Comparison of ENCODE assay signal across 8 cellular contexts in the genomic region with DNA sequence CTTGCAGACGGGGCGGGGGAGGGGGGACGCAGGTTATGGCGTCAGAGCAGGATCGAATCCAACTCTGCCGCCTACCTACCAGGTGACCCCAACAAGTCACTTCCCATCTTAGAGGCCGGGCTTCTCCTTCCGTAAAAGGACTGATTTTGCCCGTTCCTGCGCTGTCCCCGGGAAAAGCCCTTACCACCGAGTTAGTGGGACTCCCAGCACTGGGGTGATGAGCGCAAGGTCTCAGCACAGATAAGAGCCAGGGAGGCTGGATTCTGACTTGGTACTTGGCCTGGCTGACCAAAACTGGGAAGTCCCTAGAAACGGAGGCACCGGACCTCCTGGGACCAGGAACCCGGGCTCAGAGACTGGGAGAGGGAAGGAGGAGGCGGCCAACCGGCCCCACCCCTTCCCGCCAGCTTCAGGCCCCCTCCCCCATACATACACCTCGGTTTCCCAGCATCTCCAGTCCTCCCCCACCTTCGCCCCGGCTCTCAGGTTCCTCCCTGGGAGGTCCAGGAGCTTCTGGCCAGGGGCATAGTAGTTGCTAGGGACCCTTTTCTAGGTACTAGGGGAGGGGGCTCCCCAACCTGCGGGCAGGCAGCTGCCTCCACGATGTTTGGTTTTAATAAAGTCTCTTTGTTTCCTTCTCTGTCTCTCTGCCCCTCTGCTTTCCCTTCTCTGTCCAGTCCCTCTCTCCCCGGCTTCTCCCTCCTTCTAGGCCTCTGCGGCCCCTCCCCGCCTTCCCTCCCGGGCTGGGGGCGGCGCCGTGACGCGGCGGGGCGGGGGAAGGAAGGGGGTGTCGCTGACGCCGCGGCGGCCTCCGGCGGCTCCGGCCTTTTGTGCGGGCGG. TPM values are rescaled to one million over a fixed set of nuclear protein-coding genes. Genes with fewer than 3 reads are reported as not detected.
A peak's percentile ranks its signal among the peaks of the same experiment; 100 is the strongest.
DNase-seq lines count a peak whose midpoint lies in the region; ATAC-seq and TF ChIP-seq lines count a peak whose summit lies in the region.

A gene (plus strand): TSS at position 826 of the 840 bp plus-strand sequence. CDS start 156 bp downstream, outside the sequence.

- DNase-seq in GM12865 (ENCODE audit: low read depth) (peak; percentile 84), NCI-H2227 (lab: John Stamatoyannopoulos, UW; ENCODE audit: unreplicated experiment) (peak; percentile 100), cerebellar cortex (ENCODE audit: low spot score) (peak; percentile 87), kidney epithelial cell (ENCODE audit: low read depth) (peak; percentile 67)
- peak; percentile 43 for DNase-seq in activated CD4-positive, CD25-positive, alpha-beta regulatory T cell treated with anti-CD3 and anti-CD28 coated beads, Interleukin-2, amount 50 U/mL, for 16 hours (ENCODE audit: low read depth, low spot score)
- peak; percentile 87 for DNase-seq in stimulated activated CD4-positive, alpha-beta T cell treated with anti-CD3 and anti-CD28 coated beads, Interleukin-15, amount 100 ng/mL, for 24 hours

- peak within 1 kb of the TSS; percentile 94 for H3K4me3 ChIP-seq in GM12865 (ENCODE audit: low read depth, low read length)
- peak within 1 kb of the TSS; percentile 91 for H3K4me3 ChIP-seq in kidney epithelial cell (ENCODE audit: low read depth, low read length)

- ATAC-seq in HG02884 (IDR thresholded peaks at IDR 0.05; ENCODE audit: unreplicated experiment), result peak; percentile 44
- ATAC-seq in HG03196 (IDR thresholded peaks at IDR 0.05; ENCODE audit: unreplicated experiment), result no peak

- TF ChIP-seq CTCF in GM12865 (IDR thresholded peaks at IDR 0.05; ENCODE audit: insufficient read depth, low read depth, low read length, missing control alignments) (no peak), kidney epithelial cell (IDR thresholded peaks at IDR 0.05; ENCODE audit: insufficient read depth, low read length, poor library complexity, severe bottlenecking) (no peak)

- H3K36me3 ChIP-seq in kidney epithelial cell (ENCODE audit: control insufficient read depth, insufficient read depth, low read length), result no peaks in the 10 kb centered on the region

- no peaks in the 10 kb centered on the region for H3K27me3 ChIP-seq in kidney epithelial cell (ENCODE audit: control insufficient read depth, insufficient read depth, low read length)

RNA-seq across cellular contexts. Expression of the gene that starts here (rescaled TPM):
- 88.0 and 104 TPM in 2 replicates for total RNA-seq in kidney epithelial cell

Comparison
In these comparisons a context has a peak if more than half of its experiments do, and no peak if none do; other contexts are left out.
1. DNase-seq: peak in every context shown above with its lines; median percentile 100 in NCI-H2227; 87 in cerebellar cortex; 87 in stimulated activated CD4-positive, alpha-beta T cell treated with anti-CD3 and anti-CD28 coated beads, Interleukin-15, amount 100 ng/mL, for 24 hours; 84 in GM12865; 67 in kidney epithelial cell; 43 in activated CD4-positive, CD25-positive, alpha-beta regulatory T cell treated with anti-CD3 and anti-CD28 coated beads, Interleukin-2, amount 50 U/mL, for 16 hours.